Comparison of ENCODE assay signal across 31 cellular contexts in genomic region chr20:45595235-45595634, GRCh38. TPM values are rescaled to one million over a fixed set of nuclear protein-coding genes. Genes with fewer than 3 reads are reported as not detected.
"Had no signal": no experiment of that assay in that cellular context is flagged by ENCODE, and none has a peak within 500 bp of the region (broad histone marks: within the 10 kb centered on the region; RNA-seq: fewer than 3 reads in every experiment).

No MANE protein-coding gene starts in this region.

- H3K27ac Mint-ChIP-seq: dendritic cell treated with granulocyte-macrophage colony-stimulating factor and Interleukin-4, amounts not matched to agents 40 ng/mL and 50 ng/mL, for 4 days; memory B cell; naive thymus-derived CD4-positive, alpha-beta T cell had no signal

- ATAC-seq: gastrocnemius medialis; heart right ventricle; left cardiac atrium; left lung; left ventricle myocardium superior; naive thymus-derived CD4-positive, alpha-beta T cell had no signal

- FAIRE-seq: endothelial cell of umbilical vein, islet of Langerhans, keratinocyte had no signal

- H3K4me3 Mint-ChIP-seq: dendritic cell treated with granulocyte-macrophage colony-stimulating factor and Interleukin-4, amounts not matched to agents 40 ng/mL and 50 ng/mL, for 4 days; memory B cell; naive thymus-derived CD4-positive, alpha-beta T cell had no signal

- H3K36me3 Mint-ChIP-seq: naive thymus-derived CD4-positive, alpha-beta T cell had no signal

- H3K27ac ChIP-seq: colonic mucosa, esophagus squamous epithelium, gastrocnemius medialis, heart right ventricle, left lung had no signal

- H3K4me1 ChIP-seq: colonic mucosa, esophagus squamous epithelium, gastrocnemius medialis, heart right ventricle, left lung had no signal

- DNase-seq: colonic mucosa; cortex of kidney; effector CD8-positive, alpha-beta T cell; esophagus squamous epithelium; foreskin fibroblast; foreskin melanocyte; gastrocnemius medialis; glutamatergic neuron; head of caudate nucleus; heart right ventricle; hippocampal formation; left cardiac atrium; left lung; left ventricle myocardium superior; mammary epithelial cell; mesendoderm; midbrain; naive thymus-derived CD4-positive, alpha-beta T cell had no signal

- H3K4me1 Mint-ChIP-seq: naive thymus-derived CD4-positive, alpha-beta T cell had no signal

- H3K9me3 Mint-ChIP-seq: dendritic cell treated with granulocyte-macrophage colony-stimulating factor and Interleukin-4, amounts not matched to agents 40 ng/mL and 50 ng/mL, for 4 days had no signal

- H3K9me3 ChIP-seq: colonic mucosa, esophagus squamous epithelium, gastrocnemius medialis, left lung had no signal

- H3K4me3 ChIP-seq: colonic mucosa, esophagus squamous epithelium, gastrocnemius medialis, heart right ventricle, left lung, lung had no signal

- H3K27me3 ChIP-seq: colonic mucosa had no signal

- H3K36me3 ChIP-seq: colonic mucosa, esophagus squamous epithelium, gastrocnemius medialis, heart right ventricle, left lung had no signal

RNA-seq across cellular contexts. Expression of gene WFDC8, which starts 16.2 kb away (rescaled TPM):
- total RNA-seq: colonic mucosa; dermis microvascular lymphatic vessel endothelial cell; endothelial cell of umbilical vein; epithelial cell of proximal tubule; esophagus squamous epithelium; gastrocnemius medialis; glomerular endothelial cell; heart right ventricle; kidney epithelial cell; left cardiac atrium; left lung; left ventricle myocardium superior; lower leg skin; mammary epithelial cell; mononuclear cell; mucosa of gallbladder; naive thymus-derived CD4-positive, alpha-beta T cell had no signal

RNA-seq across cellular contexts. Expression of gene WFDC10A, which starts 34.3 kb away (rescaled TPM):
- total RNA-seq: colonic mucosa; dermis microvascular lymphatic vessel endothelial cell; endothelial cell of umbilical vein; epithelial cell of proximal tubule; esophagus squamous epithelium; gastrocnemius medialis; glomerular endothelial cell; heart right ventricle; kidney epithelial cell; left cardiac atrium; left lung; left ventricle myocardium superior; lower leg skin; lung; mammary epithelial cell; mononuclear cell; mucosa of gallbladder; naive thymus-derived CD4-positive, alpha-beta T cell had no signal

RNA-seq across cellular contexts. Expression of gene WFDC9, which starts 35.8 kb away (rescaled TPM):
- total RNA-seq: colonic mucosa; dermis microvascular lymphatic vessel endothelial cell; endothelial cell of umbilical vein; epithelial cell of proximal tubule; esophagus squamous epithelium; gastrocnemius medialis; glomerular endothelial cell; heart right ventricle; kidney epithelial cell; left cardiac atrium; left lung; left ventricle myocardium superior; lower leg skin; lung; mammary epithelial cell; mononuclear cell; mucosa of gallbladder; naive thymus-derived CD4-positive, alpha-beta T cell had no signal

RNA-seq across cellular contexts. Expression of gene EPPIN, which starts 48.0 kb away (rescaled TPM):
- total RNA-seq: colonic mucosa; dermis microvascular lymphatic vessel endothelial cell; endothelial cell of umbilical vein; epithelial cell of proximal tubule; esophagus squamous epithelium; gastrocnemius medialis; glomerular endothelial cell; heart right ventricle; kidney epithelial cell; left lung; left ventricle myocardium superior; lower leg skin; mammary epithelial cell; mononuclear cell; mucosa of gallbladder; naive thymus-derived CD4-positive, alpha-beta T cell had no signal

RNA-seq across cellular contexts. Expression of gene WFDC6, which starts 56.0 kb away (rescaled TPM):
- total RNA-seq: colonic mucosa; dermis microvascular lymphatic vessel endothelial cell; endothelial cell of umbilical vein; epithelial cell of proximal tubule; esophagus squamous epithelium; gastrocnemius medialis; glomerular endothelial cell; heart right ventricle; kidney epithelial cell; left cardiac atrium; left lung; left ventricle myocardium superior; mammary epithelial cell; mononuclear cell; mucosa of gallbladder; naive thymus-derived CD4-positive, alpha-beta T cell had no signal
